In genomic region chr9:92254401-92255337, GRCh38 we compare ENCODE assay signal across 1 cellular context.
A peak's percentile ranks its signal among the peaks of the same experiment; 100 is the strongest.
TF ChIP-seq lines count a peak whose summit lies in the region.

No MANE protein-coding gene starts in this region.

TF ChIP-seq in H1, 55 proteins besides CTCF, POLR2A, EP300 and RAD21:
- TF ChIP-seq EGR1 (IDR thresholded peaks at IDR 0.05; ENCODE audit: borderline replicate concordance, low read depth, low read length) (no peak), POLR2AphosphoS5 (IDR thresholded peaks at IDR 0.05; ENCODE audit: low read depth, low read length) (peak; percentile 15; the same call in 1 of the 2 replicates)
